Comparison of ENCODE assay signal across 9 cellular contexts in the genomic region with DNA sequence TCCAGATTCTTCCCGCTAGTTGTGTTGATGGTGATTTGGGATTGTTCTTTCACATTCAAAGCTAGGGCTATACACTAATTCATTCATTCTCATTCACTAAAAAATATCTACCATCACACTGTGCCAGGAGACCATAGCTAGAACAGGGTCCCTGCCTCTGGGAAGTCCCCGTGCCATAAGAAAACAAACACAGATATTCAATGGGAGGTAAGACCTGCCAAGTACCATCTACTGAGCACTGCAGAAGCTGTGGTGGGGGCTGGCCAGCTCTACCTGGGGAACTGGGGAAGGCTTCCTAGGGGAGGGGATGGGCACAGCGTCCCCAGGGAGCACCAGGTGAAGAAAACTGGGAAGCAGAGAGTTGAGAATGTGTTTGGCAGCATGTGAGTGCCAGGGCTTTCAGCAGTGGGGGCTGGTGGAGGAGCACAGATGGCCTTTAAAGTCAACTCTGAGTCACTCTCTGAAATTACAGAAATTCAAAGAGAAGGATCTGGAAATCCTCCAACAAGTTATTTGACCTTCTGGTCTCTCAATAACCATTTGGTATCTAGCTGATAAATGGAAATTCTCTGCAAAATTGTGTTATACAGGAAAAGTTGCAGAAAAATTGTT.
DNase-seq lines count a peak whose midpoint lies in the region; ATAC-seq, FAIRE-seq and TF ChIP-seq lines count a peak whose summit lies in the region.
"Had no signal": no experiment of that assay in that cellular context is flagged by ENCODE, and none has a peak within 500 bp of the region (broad histone marks: within the 10 kb centered on the region; RNA-seq: fewer than 3 reads in every experiment).

No MANE protein-coding gene starts in this region.

- no peak for TF ChIP-seq RAD21 in SK-N-SH (IDR thresholded peaks at IDR 0.05; ENCODE audit: low read length)

- H3K4me3 ChIP-seq in SK-N-SH (ENCODE audit: low read depth in 2 of 2, low read length in 1 of 2) (no peak overlapping the region), skeletal muscle tissue (ENCODE audit: low read length in 3 of 3) (no peak overlapping the region)
- H3K4me3 ChIP-seq: K562 had no signal

- no peak for TF ChIP-seq POLR2A in GM12891 (IDR thresholded peaks at IDR 0.05; ENCODE audit: low read depth, low read length)

- POLR2A ChIA-PET in SK-N-SH (lab: Yijun Ruan, JAX), result no interaction called here

- CTCF ChIA-PET in SK-N-SH (lab: Yijun Ruan, JAX), result interaction anchor here (1.1 kb wide), 1 partner anchor 28 kb away, joined by 3 read pairs; no protein-coding TSS in a partner anchor

- DNase-seq in NCI-H2227 (lab: John Stamatoyannopoulos, UW; ENCODE audit: unreplicated experiment) (peak; percentile 19), NCI-H2227 treated with DMSO at 0.1 percent for 48 hours (lab: John Stamatoyannopoulos, UW) (no peak), SK-N-SH (peak; percentile 39), fibroblast of gingiva (ENCODE audit: low read depth) (peak; percentile 22), GM12891 (ENCODE audit: insufficient read length, low spot score) (no peak)
- no peak for DNase-seq in stimulated activated naive CD4-positive, alpha-beta T cell treated with Interleukin-2 at 50 U/mL for 16 hours (lab: John Stamatoyannopoulos, UW)

- no peak for FAIRE-seq in GM12891 (lab: Jason Lieb, UNC)
- FAIRE-seq: K562 had no signal

- peak overlapping the region; percentile 12; the same call in 1 of the 2 replicates for H3K4me2 ChIP-seq in SK-N-SH

- no peaks in the 10 kb centered on the region for H4K20me1 ChIP-seq in SK-N-SH (ENCODE audit: insufficient read depth)

- no peaks in the 10 kb centered on the region for H3K79me2 ChIP-seq in SK-N-SH (ENCODE audit: insufficient read depth)

- no peak overlapping the region for H2AFZ ChIP-seq in SK-N-SH (ENCODE audit: low read depth)

- H3F3A ChIP-seq in SK-N-SH (replicated peaks; ENCODE audit: insufficient read depth), result peaks cover 5% of the 10 kb centered on the region

- H3K36me3 ChIP-seq in SK-N-SH (replicated peaks in 1 of 2; ENCODE audit: control insufficient read depth in 1 of 2, insufficient read depth in 2 of 2, low read length in 1 of 2), result no peaks in the 10 kb centered on the region
- no peaks in the 10 kb centered on the region for H3K36me3 ChIP-seq in skeletal muscle tissue (ENCODE audit: control insufficient read depth in 3 of 3, insufficient read depth in 3 of 3, low read length in 3 of 3)

- TF ChIP-seq EP300 in SK-N-SH (IDR thresholded peaks at IDR 0.05; ENCODE audit: borderline replicate concordance in 1 of 2, low read depth in 1 of 2, low read length in 1 of 2), result peak; percentile 57 to 59; a peak in 3 of 4 replicates

- H3K9me3 ChIP-seq in SK-N-SH (no peaks in the 10 kb centered on the region), skeletal muscle tissue (ENCODE audit: control insufficient read depth in 3 of 3, low read length in 3 of 3) (no peaks in the 10 kb centered on the region)

- no peaks in the 10 kb centered on the region for H3K27me3 ChIP-seq in SK-N-SH (ENCODE audit: insufficient read depth)
- no peaks in the 10 kb centered on the region for H3K27me3 ChIP-seq in skeletal muscle tissue (ENCODE audit: control insufficient read depth in 3 of 3, insufficient read depth in 3 of 3, low read length in 3 of 3)

- H3K4me1 ChIP-seq in SK-N-SH (ENCODE audit: control insufficient read depth in 1 of 2, insufficient read depth in 2 of 2, low read depth in 1 of 2, low read length in 1 of 2) (peaks cover 4 to 19% of the 10 kb centered on the region in 2 experiments; a peak in 3 of 4 replicates), skeletal muscle tissue (ENCODE audit: control insufficient read depth in 3 of 3, insufficient read depth in 3 of 3, low read length in 3 of 3) (peaks cover 10 to 22% (median 10%) of the 10 kb centered on the region in 3 donors)

- TF ChIP-seq CTCF in SK-N-SH (IDR thresholded peaks at IDR 0.05), result no peak

- no peaks in the 10 kb centered on the region for H3K9me2 ChIP-seq in SK-N-SH

- H3K27ac ChIP-seq in SK-N-SH (ENCODE audit: low read depth in 2 of 2, low read length in 1 of 2), result peak overlapping the region; percentile 58 to 67; a peak in 3 of 4 replicates
- peak overlapping the region; percentile 28 for H3K27ac ChIP-seq in skeletal muscle tissue (ENCODE audit: low read depth, low read length)

- no peak for ATAC-seq in GM21737 (IDR thresholded peaks at IDR 0.05; ENCODE audit: unreplicated experiment)
- ATAC-seq: K562 had no signal

- WGBS in SK-N-SH (ENCODE audit: low lambda C conversion rate), result 76% methylated on average over 3 of the region's 3 CpGs

- no peak overlapping the region for H3K9ac ChIP-seq in SK-N-SH
- no peak overlapping the region for H3K9ac ChIP-seq in skeletal muscle tissue (ENCODE audit: low read depth in 1 of 3, low read length in 3 of 3)

TF ChIP-seq in SK-N-SH, 30 proteins besides CTCF, POLR2A, EP300 and RAD21:
- no peak for TF ChIP-seq GABPA (IDR thresholded peaks at IDR 0.05; ENCODE audit: low read depth)
- peak; percentile 68 for TF ChIP-seq JUND (IDR thresholded peaks at IDR 0.05)
- TF ChIP-seq YY1 (IDR thresholded peaks at IDR 0.05; ENCODE audit: low read depth), result no peak
- peak; percentile 79 for TF ChIP-seq NFIC (IDR thresholded peaks at IDR 0.05; ENCODE audit: borderline replicate concordance)
- TF ChIP-seq FOSL2 (IDR thresholded peaks at IDR 0.05; ENCODE audit: borderline replicate concordance, low read depth), result peak; percentile 75
- 0 out of 2 replicates have a peak, but pooled peaks have one; percentile 9 for TF ChIP-seq RCOR1 (IDR thresholded peaks at IDR 0.05; ENCODE audit: low read length)
- TF ChIP-seq, protein P1, sequence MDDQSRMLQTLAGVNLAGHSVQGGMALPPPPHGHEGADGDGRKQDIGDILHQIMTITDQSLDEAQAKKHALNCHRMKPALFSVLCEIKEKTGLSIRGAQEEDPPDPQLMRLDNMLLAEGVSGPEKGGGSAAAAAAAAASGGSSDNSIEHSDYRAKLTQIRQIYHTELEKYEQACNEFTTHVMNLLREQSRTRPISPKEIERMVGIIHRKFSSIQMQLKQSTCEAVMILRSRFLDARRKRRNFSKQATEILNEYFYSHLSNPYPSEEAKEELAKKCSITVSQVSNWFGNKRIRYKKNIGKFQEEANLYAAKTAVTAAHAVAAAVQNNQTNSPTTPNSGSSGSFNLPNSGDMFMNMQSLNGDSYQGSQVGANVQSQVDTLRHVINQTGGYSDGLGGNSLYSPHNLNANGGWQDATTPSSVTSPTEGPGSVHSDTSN (IDR thresholded peaks at IDR 0.05), result peak; percentile 78
- TF ChIP-seq RXRA (IDR thresholded peaks at IDR 0.05; ENCODE audit: borderline replicate concordance, low read depth), result peak; percentile 20; the same call in 1 of the 2 replicates
- TF ChIP-seq, protein P2, sequence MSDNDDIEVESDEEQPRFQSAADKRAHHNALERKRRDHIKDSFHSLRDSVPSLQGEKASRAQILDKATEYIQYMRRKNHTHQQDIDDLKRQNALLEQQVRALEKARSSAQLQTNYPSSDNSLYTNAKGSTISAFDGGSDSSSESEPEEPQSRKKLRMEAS (IDR thresholded peaks at IDR 0.05; ENCODE audit: low read depth), result peak; percentile 40; the same call in 1 of the 2 replicates
- TF ChIP-seq FOXJ3 (CRISPR knock-in tag; IDR thresholded peaks at IDR 0.05), result no peak
- TF ChIP-seq POLR2AphosphoS5 (IDR thresholded peaks at IDR 0.05; ENCODE audit: low read depth, low read length), result peak; percentile 40; the same call in 1 of the 2 replicates
- TF ChIP-seq TCF12 (IDR thresholded peaks at IDR 0.05), result peak; percentile 90
- no peak for TF ChIP-seq TEAD4 (IDR thresholded peaks at IDR 0.05; ENCODE audit: borderline replicate concordance, insufficient read depth)

TF ChIP-seq in GM12891, 5 proteins besides CTCF, POLR2A, EP300 and RAD21:
- no peak for TF ChIP-seq POU2F2 (IDR thresholded peaks at IDR 0.05; ENCODE audit: low read depth, low read length)
- no peak for TF ChIP-seq PAX5 (IDR thresholded peaks at IDR 0.05; ENCODE audit: insufficient read depth, low read length, severe bottlenecking)
- TF ChIP-seq SPI1 (IDR thresholded peaks at IDR 0.05; ENCODE audit: low read depth, low read length), result no peak
- TF ChIP-seq TAF1 (IDR thresholded peaks at IDR 0.05; ENCODE audit: low read depth, low read length), result no peak
- TF ChIP-seq POLR2AphosphoS5 (IDR thresholded peaks at IDR 0.05; ENCODE audit: low read depth, low read length), result no peak

Comparison
In these comparisons a context has a peak if more than half of its experiments do, and no peak if none do; other contexts are left out.
1. DNase-seq: peak in NCI-H2227 (single experiment), SK-N-SH (single experiment) and fibroblast of gingiva (single experiment); none in NCI-H2227 treated with DMSO at 0.1 percent for 48 hours (single experiment), GM12891 (single experiment) and stimulated activated naive CD4-positive, alpha-beta T cell treated with Interleukin-2 at 50 U/mL for 16 hours (single experiment).